1 cellular context compared by ENCODE assay signal in the genomic region with DNA sequence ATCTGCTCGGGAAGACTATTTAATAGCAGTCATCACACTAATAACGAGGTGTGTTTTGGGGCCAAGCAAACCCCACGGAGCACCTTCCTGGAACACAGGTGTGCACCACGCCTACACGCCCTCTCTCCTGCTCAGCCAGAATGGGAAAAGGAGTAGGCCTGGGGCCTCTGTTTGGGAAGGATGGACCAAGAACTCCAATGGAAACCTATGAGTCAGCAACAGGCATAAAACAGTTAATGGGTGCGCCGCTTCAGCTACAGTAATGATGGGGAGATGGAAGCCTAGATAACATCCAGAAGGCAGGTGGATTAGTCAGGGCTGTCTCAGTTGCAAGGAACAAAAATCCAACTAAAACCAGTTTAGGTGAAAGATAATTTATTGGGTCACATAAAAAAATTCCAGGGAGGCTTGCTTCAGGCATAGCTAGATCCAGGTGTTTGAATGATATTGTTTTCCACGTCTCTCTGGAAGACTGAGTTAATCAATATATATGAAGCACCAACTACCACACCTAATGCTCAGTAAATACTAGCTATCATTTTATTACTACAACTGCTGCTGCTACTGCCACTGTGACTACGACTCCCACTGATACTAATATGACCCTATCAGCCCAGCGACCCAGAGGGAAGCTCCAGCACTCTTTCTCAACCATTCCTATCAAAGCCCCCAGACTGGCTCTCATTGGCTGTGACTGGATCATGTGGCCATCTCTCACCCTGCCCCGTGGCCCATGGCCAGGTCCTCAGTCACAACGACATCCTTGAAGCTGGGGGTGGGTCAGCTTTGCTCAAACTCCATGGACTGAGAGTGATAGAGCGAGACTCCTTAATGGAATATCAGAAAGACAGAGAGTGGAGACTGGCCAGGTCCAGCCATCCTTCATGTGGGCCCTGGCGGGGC.
TF ChIP-seq lines count a peak whose summit lies in the region.

No MANE protein-coding gene starts in this region.

TF ChIP-seq in WTC11, 78 proteins besides CTCF, POLR2A, EP300 and RAD21:
- peak; percentile 39; the same call in 1 of the 2 replicates for TF ChIP-seq USF2 (CRISPR knock-in tag; IDR thresholded peaks at IDR 0.05)
- TF ChIP-seq USF1 (CRISPR knock-in tag; IDR thresholded peaks at IDR 0.05) = peak; percentile 45; the same call in 1 of the 2 replicates
- no peak for TF ChIP-seq ZNF219 (CRISPR knock-in tag; IDR thresholded peaks at IDR 0.05; ENCODE audit: borderline replicate concordance)
- TF ChIP-seq SP1 (CRISPR knock-in tag; conservative IDR thresholded peaks at IDR 0.05) = no peak
